22 cellular contexts compared by ENCODE assay signal in genomic region chr2:144745424-144745823, GRCh38.
"Had no signal": no experiment of that assay in that cellular context is flagged by ENCODE, and none has a peak within 500 bp of the region (broad histone marks: within the 10 kb centered on the region; RNA-seq: fewer than 3 reads in every experiment).

No MANE protein-coding gene starts in this region.

- H3K4me3 ChIP-seq: MG63, SJSA1, SK-N-MC had no signal

- H3K27ac ChIP-seq: SJSA1, SK-N-MC had no signal

- DNase-seq: KG1, MG63, NCI-H1092, NCI-H1105 treated with DMSO at 0.1 percent for 48 hours, NCI-H1417 treated with DMSO at 0.1 percent for 48 hours, NCI-H146, NCI-H187, NCI-H2029, NCI-H2081 treated with DMSO at 0.1 percent for 48 hours, NCI-H2171, NCI-H226, NCI-H446, NCI-H510A, NCI-H524 treated with DMSO at 0.1 percent for 48 hours, NCI-H69, NCI-H774, OCI-M1, Right ventricle myocardium superior, RPMI8226, SIG-M5 had no signal

- H3K4me1 ChIP-seq: SJSA1 had no signal

- H3K27me3 ChIP-seq: MG63, SJSA1 had no signal

- H3K36me3 ChIP-seq: MG63, SJSA1 had no signal

- H3K9me3 ChIP-seq: SJSA1 had no signal
